Comparison of ENCODE assay signal across 18 cellular contexts in the genomic region with DNA sequence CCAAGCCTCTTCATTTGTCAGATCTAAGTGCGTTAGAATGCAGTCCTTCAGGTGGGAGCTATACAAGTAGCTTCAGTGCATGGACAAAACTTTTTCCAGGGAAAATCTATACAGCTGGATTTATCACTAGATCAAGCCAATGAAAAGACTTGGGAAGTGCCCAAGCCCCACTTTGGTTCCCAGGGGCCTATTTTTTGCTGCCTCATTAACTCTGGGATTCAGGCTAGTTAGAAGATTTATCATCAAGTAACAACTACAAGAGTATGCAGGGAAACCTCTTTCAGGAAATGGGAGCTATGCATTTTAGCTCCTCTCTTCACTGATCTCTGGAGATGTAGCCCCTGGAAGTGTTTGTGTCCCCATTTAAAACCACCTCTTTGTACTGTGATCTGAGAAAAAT.
DNase-seq lines count a peak whose midpoint lies in the region; ATAC-seq, FAIRE-seq and TF ChIP-seq lines count a peak whose summit lies in the region.
"Had no signal": no experiment of that assay in that cellular context is flagged by ENCODE, and none has a peak within 500 bp of the region (broad histone marks: within the 10 kb centered on the region; RNA-seq: fewer than 3 reads in every experiment).

No MANE protein-coding gene starts in this region.

- H3K36me3 Mint-ChIP-seq in H9 (ENCODE audit: insufficient read depth in 1 of 3, low read depth in 3 of 3): peaks cover 4 to 13% (median 10%) of the 10 kb centered on the region in 3 experiments; a peak in 5 of 7 replicates
- peaks cover 21% of the 10 kb centered on the region for H3K36me3 Mint-ChIP-seq in nephron (ENCODE audit: low read depth)
- H3K36me3 Mint-ChIP-seq: CD4-positive, alpha-beta memory T cell had no signal

- H4K8ac ChIP-seq in H9 (replicated peaks; ENCODE audit: insufficient read length, low read depth, low read length) (no peak overlapping the region), H1 (ENCODE audit: extremely low read depth, insufficient read depth, low read length) (no peak overlapping the region)

- H3K4me2 ChIP-seq in H9 (ENCODE audit: insufficient read depth, insufficient read length, low read length) (no peak overlapping the region), H1 (ENCODE audit: insufficient read depth in 1 of 2, low read depth in 2 of 2, low read length in 2 of 2) (no peak overlapping the region), smooth muscle cell (peak overlapping the region; percentile 50)

- no peak overlapping the region for H3K4me3 Mint-ChIP-seq in H9
- H3K4me3 Mint-ChIP-seq in nephron: no peak overlapping the region
- H3K4me3 Mint-ChIP-seq: CD4-positive, alpha-beta memory T cell had no signal

- no peak overlapping the region for H2BK5ac ChIP-seq in H9 (ENCODE audit: insufficient read length, low read length)
- H2BK5ac ChIP-seq in H1 (ENCODE audit: low read depth, low read length): no peak overlapping the region

- H4K91ac ChIP-seq in H9 (ENCODE audit: insufficient read length, low read depth, low read length) (no peak overlapping the region), H1 (replicated peaks; ENCODE audit: insufficient read length, low read length) (no peak overlapping the region)

- no peak overlapping the region for H2BK12ac ChIP-seq in H9 (ENCODE audit: insufficient read length, low read depth, low read length)
- no peak overlapping the region for H2BK12ac ChIP-seq in H1 (ENCODE audit: low read depth, low read length)

- H2AFZ ChIP-seq in H9 (ENCODE audit: low read length): peak overlapping the region; percentile 82
- peak overlapping the region; percentile 64 for H2AFZ ChIP-seq in H1 (ENCODE audit: low read length)
- peak overlapping the region; percentile 54 for H2AFZ ChIP-seq in smooth muscle cell (ENCODE audit: low read depth)

- H3K9ac ChIP-seq in H9 (ENCODE audit: extremely low read depth, insufficient read length, low read length) (no peak overlapping the region), H1 (replicated peaks in 1 of 4; ENCODE audit: extremely low read depth in 1 of 4, low read depth in 3 of 4, low read length in 3 of 4) (no peak overlapping the region), smooth muscle cell (ENCODE audit: low read depth) (no peak overlapping the region)

- H3K27me3 Mint-ChIP-seq in H9 (ENCODE audit: low read depth) (peaks cover 3% of the 10 kb centered on the region), nephron (ENCODE audit: low read depth) (no peaks in the 10 kb centered on the region)
- H3K27me3 Mint-ChIP-seq: CD4-positive, alpha-beta memory T cell had no signal

- no peaks in the 10 kb centered on the region for H3K36me3 ChIP-seq in H1 (ENCODE audit: control insufficient read depth in 2 of 4, insufficient read depth in 4 of 4, low read length in 3 of 4)
- H3K36me3 ChIP-seq in smooth muscle cell (ENCODE audit: low read depth): no peaks in the 10 kb centered on the region
- no peaks in the 10 kb centered on the region for H3K36me3 ChIP-seq in gastroesophageal sphincter
- H3K36me3 ChIP-seq in gastrocnemius medialis: no peaks in the 10 kb centered on the region

- ATAC-seq in gastroesophageal sphincter: no peak
- no peak for ATAC-seq in gastrocnemius medialis
- ATAC-seq: GM12878, HCT116 had no signal

- H3K56ac ChIP-seq in H9 (ENCODE audit: insufficient read length, low read depth, low read length) (no peak overlapping the region), H1 (replicated peaks; ENCODE audit: insufficient read length, low read depth, low read length) (no peak overlapping the region)

- H3K18ac ChIP-seq in H9 (ENCODE audit: insufficient read length, low read depth, low read length) (no peak overlapping the region), H1 (ENCODE audit: extremely low read depth, low read length) (no peak overlapping the region)

- H2AK5ac ChIP-seq in H9 (ENCODE audit: insufficient read length, low read length) (no peak overlapping the region), H1 (ENCODE audit: low read depth, low read length) (no peak overlapping the region)

- H3K27ac ChIP-seq in H9 (ENCODE audit: insufficient read length, low read depth, low read length) (no peak overlapping the region), H1 (ENCODE audit: low read depth, low read length) (no peak overlapping the region), smooth muscle cell (ENCODE audit: low read depth) (no peak overlapping the region), gastroesophageal sphincter (no peak overlapping the region), gastrocnemius medialis (no peak overlapping the region)

- intact Hi-C loops in gastrocnemius medialis (cut with DNase I; ENCODE audit: low total_unique reads): no loop called here

- H3K9me3 ChIP-seq in H9 (ENCODE audit: control insufficient read depth, low read depth, low read length) (no peaks in the 10 kb centered on the region), H1 (ENCODE audit: insufficient read depth in 2 of 2, low read depth in 1 of 2, low read length in 1 of 2) (0 out of 4 replicates have a peak, but pooled peaks cover 0 to 2% of the 10 kb centered on the region in 2 experiments), smooth muscle cell (replicated peaks; ENCODE audit: low read depth) (no peaks in the 10 kb centered on the region), gastroesophageal sphincter (peaks cover 0 to 13% (median 0%) of the 10 kb centered on the region in 3 donors), gastrocnemius medialis (no peaks in the 10 kb centered on the region)

- CTCF ChIA-PET in H1 (lab: Charles Lee; ENCODE audit: partially characterized antibody): no interaction called here

- H4K20me1 ChIP-seq in H9 (ENCODE audit: control insufficient read depth, insufficient read depth, insufficient read length): no peaks in the 10 kb centered on the region
- H4K20me1 ChIP-seq in H1 (replicated peaks in 1 of 2; ENCODE audit: control insufficient read depth in 1 of 2, insufficient read depth in 2 of 2, low read length in 2 of 2): no peaks in the 10 kb centered on the region
- H4K20me1 ChIP-seq in smooth muscle cell (ENCODE audit: low read depth): no peaks in the 10 kb centered on the region

- TF ChIP-seq POLR2A in H1 (IDR thresholded peaks at IDR 0.05; ENCODE audit: control extremely low read depth in 1 of 2, low read depth in 2 of 2, low read length in 2 of 2): no peak
- TF ChIP-seq POLR2A in gastroesophageal sphincter (IDR thresholded peaks at IDR 0.05): no peak
- no peak for TF ChIP-seq POLR2A in gastrocnemius medialis (IDR thresholded peaks at IDR 0.05)

- H3K4me1 ChIP-seq in H9 (ENCODE audit: insufficient read depth, low read length) (no peaks in the 10 kb centered on the region), H1 (replicated peaks in 1 of 4; ENCODE audit: control insufficient read depth in 3 of 4, insufficient read depth in 4 of 4, low read length in 3 of 4) (0 out of 7 replicates have a peak, but pooled peaks cover 0 to 2% (median 0%) of the 10 kb centered on the region in 4 experiments), smooth muscle cell (ENCODE audit: low read depth) (no peaks in the 10 kb centered on the region), gastroesophageal sphincter (no peaks in the 10 kb centered on the region), gastrocnemius medialis (no peaks in the 10 kb centered on the region)

- no CpG with 5 or more reads among the region's 1 CpG for WGBS in H9 (ENCODE audit: extremely low coverage, insufficient read length, low lambda C conversion rate)
- 95% methylated on average over 1 of the region's 1 CpG; no CpG with 5 or more reads in 1 of the 2 experiments for WGBS in H1 (ENCODE audit: extremely low coverage in 1 of 2, insufficient coverage in 1 of 2, insufficient read length in 1 of 2, insufficient replicate concordance in 2 of 2, low coverage in 1 of 2, low lambda C conversion rate in 2 of 2, missing lambda C conversion rate in 1 of 2), 2 experiments
- 94% methylated on average over 1 of the region's 1 CpG for WGBS in smooth muscle cell (ENCODE audit: low lambda C conversion rate)
- WGBS in gastroesophageal sphincter (ENCODE audit: low coverage in 1 of 2), 2 donors: 73 to 89% methylated on average over 1 of the region's 1 CpG

- no peak for TF ChIP-seq CTCF in H9 (conservative IDR thresholded peaks at IDR 0.05)
- no peak for TF ChIP-seq CTCF in H1 (IDR thresholded peaks at IDR 0.05; ENCODE audit: control extremely low read depth in 1 of 3, insufficient read depth in 1 of 3, low read depth in 1 of 3, low read length in 3 of 3)
- TF ChIP-seq CTCF in nephron (IDR thresholded peaks at IDR 0.05; ENCODE audit: unreplicated experiment in 3 of 3): no peak
- TF ChIP-seq CTCF in smooth muscle cell (IDR thresholded peaks at IDR 0.05; ENCODE audit: borderline replicate concordance, insufficient read depth, poor library complexity, severe bottlenecking): no peak
- no peak for TF ChIP-seq CTCF in gastroesophageal sphincter (IDR thresholded peaks at IDR 0.05)
- no peak for TF ChIP-seq CTCF in gastrocnemius medialis (IDR thresholded peaks at IDR 0.05 in 4 of 5, conservative IDR thresholded peaks at IDR 0.05 in 1 of 5)

- H3K14ac ChIP-seq in H9 (ENCODE audit: insufficient read depth, low read length): no peak overlapping the region
- no peak overlapping the region for H3K14ac ChIP-seq in H1 (ENCODE audit: insufficient read length)

- H3K4me3 ChIP-seq in H1 (ENCODE audit: extremely low read depth in 1 of 4, insufficient read depth in 2 of 4, low read depth in 3 of 4, low read length in 4 of 4) (no peak overlapping the region), smooth muscle cell (no peak overlapping the region), gastroesophageal sphincter (no peak overlapping the region), gastrocnemius medialis (no peak overlapping the region)
- H3K4me3 ChIP-seq: GM12878 had no signal

- H3K23me2 ChIP-seq in H9 (ENCODE audit: insufficient read length, low read depth, low read length, poor library complexity, severe bottlenecking): no peaks in the 10 kb centered on the region
- H3K23me2 ChIP-seq in H1 (ENCODE audit: low read depth, low read length): no peaks in the 10 kb centered on the region; the same call in 1 of the 2 replicates

- no peak overlapping the region for H3T11ph ChIP-seq in H9 (ENCODE audit: low read length)

- H2BK15ac ChIP-seq in H9 (ENCODE audit: low read depth, low read length) (no peak overlapping the region), H1 (ENCODE audit: low read length) (no peak overlapping the region)

- H2BK120ac ChIP-seq in H9 (ENCODE audit: low read depth, low read length, poor library complexity, severe bottlenecking) (no peak overlapping the region), H1 (replicated peaks; ENCODE audit: low read depth, low read length) (no peak overlapping the region)

- in situ Hi-C loops in gastrocnemius medialis (cut with MboI; ENCODE audit: low sequenced_read_pairs in 4 of 4): loop anchor here in 1 of 4 donors (25.0 kb wide), 1 partner anchor 106 kb away; no protein-coding TSS in a partner anchor

- POLR2A ChIA-PET in H1 (lab: Charles Lee; ENCODE audit: partially characterized antibody): no interaction called here

- H3K27me3 ChIP-seq in H9 (ENCODE audit: insufficient read depth, low read length) (no peaks in the 10 kb centered on the region), H1 (replicated peaks in 1 of 4; ENCODE audit: control insufficient read depth in 3 of 4, extremely low read depth in 1 of 4, insufficient read depth in 3 of 4, low read length in 3 of 4) (no peaks in the 10 kb centered on the region), smooth muscle cell (ENCODE audit: low read depth) (no peaks in the 10 kb centered on the region), gastroesophageal sphincter (no peaks in the 10 kb centered on the region), gastrocnemius medialis (no peaks in the 10 kb centered on the region)

- H3K79me1 ChIP-seq in H9 (ENCODE audit: insufficient read depth, low read depth, low read length, poor library complexity, severe bottlenecking): no peaks in the 10 kb centered on the region
- H3K79me1 ChIP-seq in H1 (ENCODE audit: low read depth, low read length): no peaks in the 10 kb centered on the region

- H4K5ac ChIP-seq in H9 (ENCODE audit: insufficient read length, low read depth, low read length) (peak overlapping the region; percentile 78), H1 (ENCODE audit: insufficient read length, low read depth, low read length) (no peak overlapping the region)

- no peaks in the 10 kb centered on the region for H3K79me2 ChIP-seq in H9 (ENCODE audit: insufficient read depth, low read length)
- no peaks in the 10 kb centered on the region for H3K79me2 ChIP-seq in H1 (ENCODE audit: control insufficient read depth in 1 of 2, insufficient read depth in 2 of 2, low read length in 2 of 2)
- no peaks in the 10 kb centered on the region for H3K79me2 ChIP-seq in smooth muscle cell (ENCODE audit: low read depth)

- no peak overlapping the region; a peak in 1 of 7 replicates for H3K27ac Mint-ChIP-seq in H9
- peak overlapping the region in 2 of 3 experiments; percentile 9 to 16 for H3K27ac Mint-ChIP-seq in nephron
- H3K27ac Mint-ChIP-seq: CD4-positive, alpha-beta memory T cell had no signal

- FAIRE-seq in H1 (lab: Jason Lieb, UNC): no peak
- FAIRE-seq: GM12878 had no signal

- no peak overlapping the region for H2BK20ac ChIP-seq in H9 (ENCODE audit: low read depth, low read length, poor library complexity, severe bottlenecking)
- H2BK20ac ChIP-seq in H1 (ENCODE audit: low read length): no peak overlapping the region

- H3K9me3 Mint-ChIP-seq in H9: peaks cover 15 to 18% of the 10 kb centered on the region in 2 experiments
- peaks cover 28% of the 10 kb centered on the region for H3K9me3 Mint-ChIP-seq in nephron

- H3K4me1 Mint-ChIP-seq in H9 (peaks cover 7% of the 10 kb centered on the region in 2 experiments; a peak in 3 of 4 replicates), nephron (peaks cover 6% of the 10 kb centered on the region)
- H3K4me1 Mint-ChIP-seq: CD4-positive, alpha-beta memory T cell had no signal

- H3K4ac ChIP-seq in H9 (ENCODE audit: low read depth, low read length) (no peak overlapping the region), H1 (replicated peaks; ENCODE audit: insufficient read length, low read depth, low read length) (no peak overlapping the region)

- no peaks in the 10 kb centered on the region for H3F3A ChIP-seq in smooth muscle cell (ENCODE audit: low read depth)

- H3K23ac ChIP-seq in H9 (ENCODE audit: insufficient read length, low read depth, low read length): no peak overlapping the region
- H3K23ac ChIP-seq in H1 (ENCODE audit: insufficient read length): no peak overlapping the region

- no peak for TF ChIP-seq RAD21 in H1 (IDR thresholded peaks at IDR 0.05 in 1 of 2, conservative IDR thresholded peaks at IDR 0.05 in 1 of 2; ENCODE audit: low read depth in 2 of 2, low read length in 2 of 2)

- TF ChIP-seq EP300 in H1 (IDR thresholded peaks at IDR 0.05; ENCODE audit: borderline replicate concordance in 1 of 2, low read depth in 2 of 2, low read length in 2 of 2) (no peak), gastroesophageal sphincter (IDR thresholded peaks at IDR 0.05) (no peak)

- DNase-seq in H9: no peak
- no peak for DNase-seq in H1 (ENCODE audit: low read depth in 1 of 2, low spot score in 2 of 2)
- no peak for DNase-seq in smooth muscle cell (lab: John Stamatoyannopoulos, UW; ENCODE audit: unreplicated experiment)
- DNase-seq in NCI-H2171 (lab: John Stamatoyannopoulos, UW): no peak
- no peak for DNase-seq in gastrocnemius medialis
- DNase-seq: C1 segment of cervical spinal cord; Calu3; CD4-positive, alpha-beta memory T cell; COR-L47; DMS79; EL; GDM1; GOT3; H7 had no signal

Comparison
In these comparisons a context has a peak if more than half of its experiments do, and no peak if none do; other contexts are left out.
1. H3K27ac Mint-ChIP-seq: peak in nephron (2 of 3); none in H9 (0 of 3).
2. Peak in every context shown above with its lines, with median percentiles within 50 percentile points of each other: H2AFZ ChIP-seq.